ENCODE assay signal across 8 cellular contexts in the genomic region with DNA sequence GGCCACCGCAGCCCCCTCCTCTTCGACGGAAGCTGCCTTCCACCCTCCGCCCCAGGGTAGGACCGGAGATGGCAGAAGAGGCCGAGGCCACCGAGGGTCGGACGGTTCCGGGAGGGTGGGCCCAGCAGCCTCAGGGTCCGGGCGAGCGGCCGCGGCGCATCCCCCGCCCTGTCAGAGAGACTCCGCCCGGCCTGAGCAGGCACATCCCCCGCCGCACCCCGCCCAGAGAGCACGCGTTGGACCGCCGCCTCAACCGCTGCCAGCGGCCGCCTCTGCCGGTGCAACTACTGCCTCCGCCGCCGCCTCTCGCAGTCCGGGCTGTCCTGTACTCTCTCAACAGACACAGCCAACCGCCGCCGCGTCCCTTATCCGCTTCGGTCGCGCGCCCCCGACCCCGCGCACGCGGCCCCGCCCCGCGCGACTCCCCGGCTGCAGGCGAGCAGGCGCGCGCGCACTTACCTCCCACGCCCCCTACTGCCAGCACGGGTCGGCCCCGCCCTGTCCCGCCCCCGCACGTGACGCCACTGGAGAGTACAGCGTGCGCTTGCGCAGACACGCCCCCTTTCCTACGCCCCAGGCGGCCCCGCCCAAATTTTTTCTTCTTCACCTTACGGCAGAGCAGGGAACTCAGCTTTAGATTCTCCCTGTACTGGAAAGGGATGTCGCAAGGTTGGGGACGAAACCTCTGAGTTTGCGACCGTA. TPM values are rescaled to one million over a fixed set of nuclear protein-coding genes. Genes with fewer than 3 reads are reported as not detected.
A peak's percentile ranks its signal among the peaks of the same experiment; 100 is the strongest.
DNase-seq lines count a peak whose midpoint lies in the region; ATAC-seq and TF ChIP-seq lines count a peak whose summit lies in the region.

Gene MYO9A (minus strand): TSS at position 453 of the 702 bp plus-strand sequence. CDS start 71,587 bp downstream, outside the sequence.

- no peaks in the 10 kb centered on the region for H3K9me3 ChIP-seq in colonic mucosa

- peak within 1 kb of the TSS; percentile 77 to 87 for H3K9ac ChIP-seq in colonic mucosa (ENCODE audit: low read depth in 2 of 2, low read length in 2 of 2)

- peak within 1 kb of the TSS; percentile 99 for H3K27ac Mint-ChIP-seq in activated CD4-positive, alpha-beta T cell treated with anti-CD3 and anti-CD28 coated beads, Interleukin-2, amount 10 ng/mL, durations not matched to agents 24 days and 14 days

- intact Hi-C loops in activated CD4-positive, alpha-beta T cell treated with anti-CD3 and anti-CD28 coated beads, Interleukin-2, amount 10 ng/mL, durations not matched to agents 24 days and 14 days (cut with micrococcal nuclease) = loop anchor here (1.0 to 10.0 kb wide), 7 partner anchors 38 to 1877 kb away; partner anchors contain the start of genes ADPGK, ARIH1, BBS4 and HIGD2B
- intact Hi-C loops in colonic mucosa (cut with DNase I) = no loop called here

- ATAC-seq in GM19351 (IDR thresholded peaks at IDR 0.05; ENCODE audit: unreplicated experiment) (peak; percentile 66), HG03520 (IDR thresholded peaks at IDR 0.05; ENCODE audit: unreplicated experiment) (peak; percentile 57)

- no peaks in the 10 kb centered on the region for H3K4me1 ChIP-seq in colonic mucosa

- H3K27me3 ChIP-seq in colonic mucosa = no peaks in the 10 kb centered on the region

- no peaks in the 10 kb centered on the region for H3K36me3 ChIP-seq in colonic mucosa

- H3K9me3 Mint-ChIP-seq in activated CD4-positive, alpha-beta T cell treated with anti-CD3 and anti-CD28 coated beads, Interleukin-2, amount 10 ng/mL, durations not matched to agents 24 days and 14 days = no peaks in the 10 kb centered on the region

- peaks cover 17% of the 10 kb centered on the region for H3K27me3 Mint-ChIP-seq in activated CD4-positive, alpha-beta T cell treated with anti-CD3 and anti-CD28 coated beads, Interleukin-2, amount 10 ng/mL, durations not matched to agents 24 days and 14 days

- peak within 1 kb of the TSS; percentile 95 for H3K4me3 Mint-ChIP-seq in activated CD4-positive, alpha-beta T cell treated with anti-CD3 and anti-CD28 coated beads, Interleukin-2, amount 10 ng/mL, durations not matched to agents 24 days and 14 days

- peaks cover 26% of the 10 kb centered on the region for H3K4me1 Mint-ChIP-seq in activated CD4-positive, alpha-beta T cell treated with anti-CD3 and anti-CD28 coated beads, Interleukin-2, amount 10 ng/mL, durations not matched to agents 24 days and 14 days

- peak within 1 kb of the TSS; percentile 62 for H3K4me3 ChIP-seq in colonic mucosa

- peak within 1 kb of the TSS; percentile 86 for H3K27ac ChIP-seq in colonic mucosa

- TF ChIP-seq CTCF in colonic mucosa (IDR thresholded peaks at IDR 0.05) = no peak

- H3K36me3 Mint-ChIP-seq in activated CD4-positive, alpha-beta T cell treated with anti-CD3 and anti-CD28 coated beads, Interleukin-2, amount 10 ng/mL, durations not matched to agents 24 days and 14 days (ENCODE audit: low read depth) = no peaks in the 10 kb centered on the region

- DNase-seq in Ammon's horn (ENCODE audit: low spot score) (peak; percentile 97), NCI-H526 treated with DMSO at 0.1 percent for 48 hours (lab: John Stamatoyannopoulos, UW) (peak; percentile 97), colonic mucosa (peak; percentile 98), kidney glomerular epithelial cell (lab: John Stamatoyannopoulos, UW) (peak; percentile 98)
- DNase-seq in activated CD4-positive, alpha-beta T cell treated with anti-CD3 and anti-CD28 coated beads, Interleukin-2, amount 10 ng/mL, durations not matched to agents 24 days and 14 days = peak; percentile 98
- peak; percentile 99 for DNase-seq in stimulated activated CD4-positive, alpha-beta T cell treated with anti-CD3 and anti-CD28 coated beads, Interleukin-15, amount 100 ng/mL, for 48 hours (ENCODE audit: low read depth in 2 of 2)

RNA-seq across cellular contexts. Expression of gene MYO9A, which starts in this region (rescaled TPM):
- total RNA-seq in activated CD4-positive, alpha-beta T cell treated with anti-CD3 and anti-CD28 coated beads, Interleukin-2, amount 10 ng/mL, durations not matched to agents 24 days and 14 days = 19.4 and 21.3 TPM in 2 replicates
- 10 to 100 TPM; 27.5 to 34.3 TPM for total RNA-seq in colonic mucosa

Comparison
In these comparisons a context has a peak if more than half of its experiments do, and no peak if none do; other contexts are left out.
1. Peak in every context shown above with its lines: DNase-seq, ATAC-seq, H3K4me3 ChIP-seq and H3K27ac ChIP-seq.